Comparison of ENCODE assay signal across 13 cellular contexts in genomic region chr16:30428055-30428454, GRCh38. TPM values are rescaled to one million over a fixed set of nuclear protein-coding genes. Genes with fewer than 3 reads are reported as not detected.
A peak's percentile ranks its signal among the peaks of the same experiment; 100 is the strongest.
DNase-seq lines count a peak whose midpoint lies in the region; ATAC-seq and TF ChIP-seq lines count a peak whose summit lies in the region.
"Had no signal": no experiment of that assay in that cellular context is flagged by ENCODE, and none has a peak within 500 bp of the region (broad histone marks: within the 10 kb centered on the region; RNA-seq: fewer than 3 reads in every experiment).

No MANE protein-coding gene starts in this region.

- no peaks in the 10 kb centered on the region for H4K20me1 ChIP-seq in PC-9 (ENCODE audit: insufficient read depth)

- H3K27me3 ChIP-seq in PC-9 (ENCODE audit: insufficient read depth, low read depth): no peaks in the 10 kb centered on the region
- H3K27me3 ChIP-seq: sigmoid colon had no signal

- no peaks in the 10 kb centered on the region for H3K9me2 ChIP-seq in PC-9 (ENCODE audit: insufficient read depth)

- CTCF ChIA-PET in PC-9 (lab: Charles Lee): no interaction called here

- TF ChIP-seq CTCF in C4-2B (conservative IDR thresholded peaks at IDR 0.05) (no peak), HFF-Myc (IDR thresholded peaks at IDR 0.05; ENCODE audit: low read depth, low read length, missing control alignments) (no peak), PC-9 (conservative IDR thresholded peaks at IDR 0.05) (no peak)

- POLR2A ChIA-PET in PC-9 (lab: Charles Lee; ENCODE audit: unreplicated experiment): no interaction called here

- peaks cover 16% of the 10 kb centered on the region for H3K36me3 Mint-ChIP-seq in central memory CD8-positive, alpha-beta T cell (ENCODE audit: insufficient read depth)
- peaks cover 22 to 38% of the 10 kb centered on the region in 2 donors for H3K36me3 Mint-ChIP-seq in stimulated activated naive B cell treated with anti-CD40 and anti-IgM and Interleukin-4, amounts not matched to agents 10 μg/mL and 1 μg/mL and 100 μg/mL, for 72 hours

- no peaks in the 10 kb centered on the region for H3K4me1 Mint-ChIP-seq in central memory CD8-positive, alpha-beta T cell
- H3K4me1 Mint-ChIP-seq in stimulated activated naive B cell treated with anti-CD40 and anti-IgM and Interleukin-4, amounts not matched to agents 10 μg/mL and 1 μg/mL and 100 μg/mL, for 72 hours: peaks cover 8 to 13% of the 10 kb centered on the region in 2 donors

- no peak overlapping the region for H2AFZ ChIP-seq in PC-9

- H3K36me3 ChIP-seq in PC-9 (ENCODE audit: low read depth): peaks cover 12% of the 10 kb centered on the region; the same call in 1 of the 2 replicates

- no TSS peak for BruUV-seq in PC-9 (replicated peaks; lab: Mats Ljungman, UMichigan)

- H3K4me2 ChIP-seq in PC-9: no peak overlapping the region

- H3K27ac ChIP-seq in C4-2B (peak overlapping the region; percentile 85), PC-9 (no peak overlapping the region)

- no peaks in the 10 kb centered on the region for H3K9me3 ChIP-seq in PC-9 (ENCODE audit: insufficient read depth, low read depth)
- H3K9me3 ChIP-seq: sigmoid colon had no signal

- peak overlapping the region; percentile 53 for H3K27ac Mint-ChIP-seq in central memory CD8-positive, alpha-beta T cell (ENCODE audit: low read depth)
- H3K27ac Mint-ChIP-seq in stimulated activated naive B cell treated with anti-CD40 and anti-IgM and Interleukin-4, amounts not matched to agents 10 μg/mL and 1 μg/mL and 100 μg/mL, for 72 hours: no peak overlapping the region

- ATAC-seq in central memory CD8-positive, alpha-beta T cell (replicated peaks; ENCODE audit: extremely low read depth, poor library complexity, severe bottlenecking): no peak
- no peak for ATAC-seq in stimulated activated naive B cell treated with anti-CD40 and anti-IgM and Interleukin-4, amounts not matched to agents 10 μg/mL and 1 μg/mL and 100 μg/mL, for 72 hours (replicated peaks)
- ATAC-seq: left cardiac atrium had no signal

- peaks cover 17% of the 10 kb centered on the region; the same call in 1 of the 2 replicates for H3F3A ChIP-seq in PC-9 (ENCODE audit: insufficient read depth, low read depth)

- peaks cover 12% of the 10 kb centered on the region for H3K4me1 ChIP-seq in PC-9 (replicated peaks; ENCODE audit: insufficient read depth)

- H3K4me3 Mint-ChIP-seq in central memory CD8-positive, alpha-beta T cell: peak overlapping the region; percentile 5
- peak overlapping the region in 1 of 2 donors; percentile 41 for H3K4me3 Mint-ChIP-seq in stimulated activated naive B cell treated with anti-CD40 and anti-IgM and Interleukin-4, amounts not matched to agents 10 μg/mL and 1 μg/mL and 100 μg/mL, for 72 hours

- peak overlapping the region; percentile 77 for H3K4me3 ChIP-seq in HFF-Myc (replicated peaks; ENCODE audit: low read depth, low read length)
- H3K4me3 ChIP-seq in PC-9: no peak overlapping the region
- H3K4me3 ChIP-seq: sigmoid colon had no signal

- H3K27me3 Mint-ChIP-seq in central memory CD8-positive, alpha-beta T cell: no peaks in the 10 kb centered on the region
- no peaks in the 10 kb centered on the region for H3K27me3 Mint-ChIP-seq in stimulated activated naive B cell treated with anti-CD40 and anti-IgM and Interleukin-4, amounts not matched to agents 10 μg/mL and 1 μg/mL and 100 μg/mL, for 72 hours

- DNase-seq in HFF-Myc (ENCODE audit: extremely low read depth, low read depth) (no peak), PC-9 (no peak), NCI-H146 (lab: John Stamatoyannopoulos, UW) (no peak)
- no peak for DNase-seq in central memory CD8-positive, alpha-beta T cell (ENCODE audit: low spot score in 2 of 2)
- DNase-seq in stimulated activated naive B cell treated with anti-CD40 and anti-IgM and Interleukin-4, amounts not matched to agents 10 μg/mL and 1 μg/mL and 100 μg/mL, for 72 hours: no peak
- DNase-seq: cerebellar nuclear complex, head of caudate nucleus, left cardiac atrium, NCI-H1436, NCI-H524 treated with DMSO at 0.1 percent for 48 hours, SHP77 treated with DMSO at 0.1 percent for 48 hours, sigmoid colon had no signal

- peaks cover 37% of the 10 kb centered on the region for H3K79me2 ChIP-seq in PC-9 (ENCODE audit: low read depth)

- no peaks in the 10 kb centered on the region for H3K9me3 Mint-ChIP-seq in central memory CD8-positive, alpha-beta T cell
- no peaks in the 10 kb centered on the region for H3K9me3 Mint-ChIP-seq in stimulated activated naive B cell treated with anti-CD40 and anti-IgM and Interleukin-4, amounts not matched to agents 10 μg/mL and 1 μg/mL and 100 μg/mL, for 72 hours

- intact Hi-C loops in PC-9 (cut with micrococcal nuclease; ENCODE audit: unreplicated experiment): no loop called here

RNA-seq across cellular contexts. Expression of gene DCTPP1, which starts 1.8 kb away (rescaled TPM):
- 80.4 and 109 TPM in 2 replicates for total RNA-seq in PC-9 (2021)

RNA-seq across cellular contexts. Expression of gene SEPHS2, which starts 17.6 kb away (rescaled TPM):
- 66.8 and 67.2 TPM in 2 replicates for total RNA-seq in PC-9 (2021)

RNA-seq across cellular contexts. Expression of gene ZNF771, which starts 20.6 kb away (rescaled TPM):
- total RNA-seq in PC-9 (2021): 19.0 and 21.9 TPM in 2 replicates

RNA-seq across cellular contexts. Expression of gene ZNF48, which starts 32.8 kb away (rescaled TPM):
- total RNA-seq in PC-9 (2021): 20.1 and 25.9 TPM in 2 replicates

RNA-seq across cellular contexts. Expression of gene ITGAL, which starts 44.5 kb away (rescaled TPM):
- 0.50 TPM in 1 of 2 replicates, not detected in the other for total RNA-seq in PC-9 (2021)
